ENCODE assay signal across 1 cellular context in genomic region chr22:27825174-27825573, GRCh38.
TF ChIP-seq lines count a peak whose summit lies in the region.

No MANE protein-coding gene starts in this region.

TF ChIP-seq in K562, 482 proteins besides CTCF, POLR2A, EP300 and RAD21 (continued from another document):
- TF ChIP-seq PRDM10 (IDR thresholded peaks at IDR 0.05; ENCODE audit: partially characterized antibody) (no peak), L3MBTL2 (IDR thresholded peaks at IDR 0.05) (no peak), CTCFL (IDR thresholded peaks at IDR 0.05; ENCODE audit: borderline replicate concordance, insufficient read depth, low read depth, low read length, poor library complexity, severe bottlenecking) (peak; percentile 49)
